Comparison of ENCODE assay signal across 24 cellular contexts in genomic region chr6:34366639-34366921, GRCh38.
"Had no signal": no experiment of that assay in that cellular context is flagged by ENCODE, and none has a peak within 500 bp of the region (broad histone marks: within the 10 kb centered on the region; RNA-seq: fewer than 3 reads in every experiment).

No MANE protein-coding gene starts in this region.

- H3K36me3 ChIP-seq: esophagus muscularis mucosa, left ventricle myocardium inferior, spleen, thoracic aorta, upper lobe of left lung had no signal

- H3K27ac Mint-ChIP-seq: activated B cell treated with CpG ODN at 0.5 μM for 24 hours; activated CD4-positive, alpha-beta memory T cell treated with anti-CD3 and anti-CD28 coated beads, Interleukin-2, amount 10 ng/mL, durations not matched to agents 7 days and 5 days had no signal

- H3K9me3 Mint-ChIP-seq: activated B cell treated with CpG ODN at 0.5 μM for 24 hours; activated CD4-positive, alpha-beta memory T cell treated with anti-CD3 and anti-CD28 coated beads, Interleukin-2, amount 10 ng/mL, durations not matched to agents 7 days and 5 days; activated T-cell treated with anti-CD3 and anti-CD28 coated beads, Interleukin-2, amount 50 U/mL, for 4 hours; immature natural killer cell; naive B cell; stimulated activated naive B cell treated with anti-CD40 and anti-IgM and Interleukin-4, amounts not matched to agents 10 μg/mL and 1 μg/mL and 100 μg/mL, for 72 hours had no signal

- H3K27me3 ChIP-seq: esophagus muscularis mucosa, spleen, upper lobe of left lung had no signal

- H3K9ac ChIP-seq: parathyroid adenoma had no signal

- H3K9me3 ChIP-seq: esophagus muscularis mucosa, left ventricle myocardium inferior, mucosa of descending colon, spleen, thoracic aorta, upper lobe of left lung had no signal

- H3K4me3 Mint-ChIP-seq: activated B cell treated with CpG ODN at 0.5 μM for 24 hours; activated CD4-positive, alpha-beta memory T cell treated with anti-CD3 and anti-CD28 coated beads, Interleukin-2, amount 10 ng/mL, durations not matched to agents 7 days and 5 days; activated T-cell treated with anti-CD3 and anti-CD28 coated beads, Interleukin-2, amount 50 U/mL, for 4 hours; immature natural killer cell; naive B cell; stimulated activated naive B cell treated with anti-CD40 and anti-IgM and Interleukin-4, amounts not matched to agents 10 μg/mL and 1 μg/mL and 100 μg/mL, for 72 hours had no signal

- H2AFZ ChIP-seq: parathyroid adenoma had no signal

- DNase-seq: activated B cell treated with CpG ODN at 0.5 μM for 24 hours; activated CD4-positive, alpha-beta memory T cell treated with anti-CD3 and anti-CD28 coated beads, Interleukin-2, amount 10 ng/mL, durations not matched to agents 7 days and 5 days; activated CD4-positive, alpha-beta T cell treated with anti-CD3 and anti-CD28 coated beads for 4 hours; activated CD8-positive, alpha-beta memory T cell treated with anti-CD3 and anti-CD28 coated beads, Interleukin-2, amount 50 U/mL, for 4 hours; activated effector memory CD4-positive, alpha-beta T cell treated with Interleukin-2 at 50 U/mL for 16 hours; activated naive CD4-positive, alpha-beta T cell treated with anti-CD3 and anti-CD28 coated beads, Interleukin-2, amount 50 U/mL, for 16 hours; activated T-cell treated with anti-CD3 and anti-CD28 coated beads, Interleukin-2, amount 50 U/mL, for 4 hours; aorta; dermis blood vessel endothelial cell; effector memory CD4-positive, alpha-beta T cell; immature natural killer cell; left ventricle myocardium inferior; mucosa of descending colon; naive B cell; spleen; stimulated activated naive B cell treated with anti-CD40 and anti-IgM and Interleukin-4, amounts not matched to agents 10 μg/mL and 1 μg/mL and 100 μg/mL, for 72 hours; SW 1271; T-helper 2 cell; upper lobe of left lung had no signal

- H3K27ac ChIP-seq: esophagus muscularis mucosa, left ventricle myocardium inferior, parathyroid adenoma, spleen, thoracic aorta, upper lobe of left lung had no signal

- ATAC-seq: activated T-cell treated with anti-CD3 and anti-CD28 coated beads, Interleukin-2, amount 50 U/mL, for 4 hours; mucosa of descending colon; sciatic nerve; stimulated activated naive B cell treated with anti-CD40 and anti-IgM and Interleukin-4, amounts not matched to agents 10 μg/mL and 1 μg/mL and 100 μg/mL, for 72 hours had no signal

- FAIRE-seq: endothelial cell of umbilical vein had no signal

- H3K27me3 Mint-ChIP-seq: activated B cell treated with CpG ODN at 0.5 μM for 24 hours; activated CD4-positive, alpha-beta memory T cell treated with anti-CD3 and anti-CD28 coated beads, Interleukin-2, amount 10 ng/mL, durations not matched to agents 7 days and 5 days; naive B cell; stimulated activated naive B cell treated with anti-CD40 and anti-IgM and Interleukin-4, amounts not matched to agents 10 μg/mL and 1 μg/mL and 100 μg/mL, for 72 hours had no signal

- H3K36me3 Mint-ChIP-seq: immature natural killer cell had no signal

- H3K4me3 ChIP-seq: esophagus muscularis mucosa, left ventricle myocardium inferior, mucosa of descending colon, spleen, thoracic aorta, upper lobe of left lung had no signal
